ENCODE assay signal across 8 cellular contexts in genomic region chr1:161198877-161199431, GRCh38. TPM values are rescaled to one million over a fixed set of nuclear protein-coding genes. Genes with fewer than 3 reads are reported as not detected.
DNase-seq lines count a peak whose midpoint lies in the region; ATAC-seq and TF ChIP-seq lines count a peak whose summit lies in the region.

ADAMTS4 (minus strand) TSS chr1:161199054; CDS start chr1:161198627, 427 bp downstream.

- 16 to 17% methylated on average over 11 of the region's 11 CpGs for WGBS in lower leg skin, 2 donors
- WGBS in testis, 2 donors, result 53 to 58% methylated on average over 11 of the region's 11 CpGs

- CTCF ChIA-PET in activated CD4-positive, alpha-beta T cell treated with anti-CD3 and anti-CD28 coated beads, Interleukin-2, amount 10 ng/mL, durations not matched to agents 7 days and 5 days (lab: Charles Lee), result interaction anchor here (0.7 to 1.4 kb wide), 7 partner anchors 8 to 191 kb away, joined by 3 to 5 read pairs (median 4); no protein-coding TSS in a partner anchor

- H3K27me3 Mint-ChIP-seq in activated CD4-positive, alpha-beta T cell treated with anti-CD3 and anti-CD28 coated beads, Interleukin-2, amount 10 ng/mL, durations not matched to agents 7 days and 5 days, result no peaks in the 10 kb centered on the region
- H3K27me3 Mint-ChIP-seq in effector memory CD8-positive, alpha-beta T cell, result no peaks in the 10 kb centered on the region

- H3K27ac ChIP-seq in cingulate gyrus (ENCODE audit: low read depth, low read length) (peak within 1 kb of the TSS; percentile 100), testis (peak within 1 kb of the TSS; percentile 99 to 100)

- POLR2A ChIA-PET in activated CD4-positive, alpha-beta T cell treated with anti-CD3 and anti-CD28 coated beads, Interleukin-2, amount 10 ng/mL, durations not matched to agents 7 days and 5 days (lab: Charles Lee), result no interaction called here

- TF ChIP-seq POLR2A in lower leg skin (IDR thresholded peaks at IDR 0.05), result no peak
- no peak for TF ChIP-seq POLR2A in testis (IDR thresholded peaks at IDR 0.05)

- H3K36me3 Mint-ChIP-seq in activated CD4-positive, alpha-beta T cell treated with anti-CD3 and anti-CD28 coated beads, Interleukin-2, amount 10 ng/mL, durations not matched to agents 7 days and 5 days (ENCODE audit: low read depth), result peaks cover 15% of the 10 kb centered on the region
- peaks cover 18% of the 10 kb centered on the region for H3K36me3 Mint-ChIP-seq in effector memory CD8-positive, alpha-beta T cell (ENCODE audit: insufficient read depth)

- peak within 1 kb of the TSS; percentile 98 for H3K27ac Mint-ChIP-seq in activated CD4-positive, alpha-beta T cell treated with anti-CD3 and anti-CD28 coated beads, Interleukin-2, amount 10 ng/mL, durations not matched to agents 7 days and 5 days
- peak within 1 kb of the TSS in 1 of 2 donors; percentile 89 for H3K27ac Mint-ChIP-seq in effector memory CD8-positive, alpha-beta T cell

- no peaks in the 10 kb centered on the region for H3K36me3 ChIP-seq in testis (ENCODE audit: low read depth, missing control alignments)

- no peak for ATAC-seq in effector memory CD8-positive, alpha-beta T cell (replicated peaks)

- peaks cover 63% of the 10 kb centered on the region for H3K4me1 ChIP-seq in testis

- TF ChIP-seq CTCF in lower leg skin (IDR thresholded peaks at IDR 0.05) (no peak), testis (IDR thresholded peaks at IDR 0.05) (no peak)

- intact Hi-C loops in lower leg skin (cut with DNase I; ENCODE audit: low total_unique reads), result no loop called here
- intact Hi-C loops in testis (cut with DNase I; ENCODE audit: low total_unique reads), result no loop called here

- H3K9me3 Mint-ChIP-seq in activated CD4-positive, alpha-beta T cell treated with anti-CD3 and anti-CD28 coated beads, Interleukin-2, amount 10 ng/mL, durations not matched to agents 7 days and 5 days, result no peaks in the 10 kb centered on the region
- no peaks in the 10 kb centered on the region for H3K9me3 Mint-ChIP-seq in effector memory CD8-positive, alpha-beta T cell

- no peak within 1 kb of the TSS for H3K4me3 Mint-ChIP-seq in activated CD4-positive, alpha-beta T cell treated with anti-CD3 and anti-CD28 coated beads, Interleukin-2, amount 10 ng/mL, durations not matched to agents 7 days and 5 days
- H3K4me3 Mint-ChIP-seq in effector memory CD8-positive, alpha-beta T cell, result peak within 1 kb of the TSS in 1 of 2 donors; percentile 20

- H3K4me3 ChIP-seq in lower leg skin (ENCODE audit: low read depth, poor library complexity, severe bottlenecking), result peak within 1 kb of the TSS; percentile 24
- no peak within 1 kb of the TSS for H3K4me3 ChIP-seq in testis

- no peak for DNase-seq in activated CD4-positive, alpha-beta T cell treated with anti-CD3 and anti-CD28 coated beads, Interleukin-2, amount 10 ng/mL, durations not matched to agents 7 days and 5 days
- DNase-seq in activated CD4-positive, alpha-beta T cell treated with anti-CD3 and anti-CD28 coated beads, Interleukin-2, amount 50 U/mL, for 48 hours, result no peak
- DNase-seq in lower leg skin (ENCODE audit: low spot score in 2 of 2), result peak; percentile 62 to 92
- DNase-seq in testis, result peak; percentile 56
- no peak for DNase-seq in NCI-H2029 (lab: John Stamatoyannopoulos, UW)
- no peak for DNase-seq in NCI-H1092 treated with DMSO at 0.1 percent for 48 hours (lab: John Stamatoyannopoulos, UW)
- DNase-seq in effector memory CD8-positive, alpha-beta T cell, result no peak

- no peaks in the 10 kb centered on the region for H3K9me3 ChIP-seq in testis

- H3K27me3 ChIP-seq in testis, result no peaks in the 10 kb centered on the region

- peaks cover 62% of the 10 kb centered on the region for H3K4me1 Mint-ChIP-seq in activated CD4-positive, alpha-beta T cell treated with anti-CD3 and anti-CD28 coated beads, Interleukin-2, amount 10 ng/mL, durations not matched to agents 7 days and 5 days
- peaks cover 40 to 49% of the 10 kb centered on the region in 2 donors for H3K4me1 Mint-ChIP-seq in effector memory CD8-positive, alpha-beta T cell (ENCODE audit: low read depth in 2 of 2)

RNA-seq across cellular contexts. Expression of gene ADAMTS4, which starts in this region (rescaled TPM):
- total RNA-seq in activated CD4-positive, alpha-beta T cell treated with anti-CD3 and anti-CD28 coated beads, Interleukin-2, amount 10 ng/mL, durations not matched to agents 7 days and 5 days, result 1 to 10 TPM in 1 of 2 experiments, under 1 TPM in 1; 0.31 to 1.3 TPM
- total RNA-seq in lower leg skin (10 to 100 TPM in 1 of 4 donors, 1 to 10 TPM in 2, under 1 TPM in 1; 0.20 to 15.3 (median 4.2) TPM), testis (1 to 10 TPM; 2.4 to 3.2 TPM)
- 2.7 TPM for polyA plus RNA-seq in testis (ENCODE audit: insufficient read depth, low read depth, low replicate concordance)

Comparison
In these comparisons a context has a peak if more than half of its experiments do, and no peak if none do; other contexts are left out.
1. DNase-seq: peak in lower leg skin (2 of 2) and testis (single experiment); none in activated CD4-positive, alpha-beta T cell treated with anti-CD3 and anti-CD28 coated beads, Interleukin-2, amount 10 ng/mL, durations not matched to agents 7 days and 5 days (single experiment), activated CD4-positive, alpha-beta T cell treated with anti-CD3 and anti-CD28 coated beads, Interleukin-2, amount 50 U/mL, for 48 hours (0 of 2), NCI-H2029 (single experiment), NCI-H1092 treated with DMSO at 0.1 percent for 48 hours (single experiment) and effector memory CD8-positive, alpha-beta T cell (0 of 3).